ENCODE assay signal across 20 cellular contexts in the genomic region with DNA sequence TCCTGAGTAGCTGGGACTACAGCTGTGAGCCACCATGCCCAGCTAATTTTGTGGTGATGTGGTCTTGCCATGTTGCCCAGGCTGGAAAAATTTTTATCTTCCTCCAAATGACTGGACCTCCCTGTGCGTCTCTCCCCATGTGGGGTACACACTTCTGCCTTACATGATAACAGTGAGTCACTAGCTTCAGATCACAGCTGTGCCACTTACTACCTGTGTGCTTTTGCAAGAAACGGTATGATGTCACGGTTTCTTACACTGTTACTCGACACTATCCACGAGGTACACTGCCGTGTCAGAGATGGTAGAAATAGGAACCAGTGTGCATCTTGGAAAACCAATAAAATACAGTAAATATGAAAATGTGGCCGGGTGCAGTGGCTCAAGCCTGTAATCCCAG. TPM values are rescaled to one million over a fixed set of nuclear protein-coding genes. Genes with fewer than 3 reads are reported as not detected.
"Had no signal": no experiment of that assay in that cellular context is flagged by ENCODE, and none has a peak within 500 bp of the region (broad histone marks: within the 10 kb centered on the region; RNA-seq: fewer than 3 reads in every experiment).

No MANE protein-coding gene starts in this region.

- H3K27ac ChIP-seq: dorsolateral prefrontal cortex, prostate gland, right atrium auricular region, sigmoid colon, testis, tibial artery had no signal

- H3K27me3 ChIP-seq: dorsolateral prefrontal cortex, right atrium auricular region, sigmoid colon, testis, tibial artery had no signal

- H3K36me3 ChIP-seq: prostate gland, right atrium auricular region, sigmoid colon, tibial artery had no signal

- H3K9me3 Mint-ChIP-seq: memory B cell; nephron progenitor cell; stimulated activated memory B cell treated with anti-CD40 and anti-IgM and Interleukin-4, amounts not matched to agents 10 μg/mL and 1 μg/mL and 100 μg/mL, for 72 hours; type B pancreatic cell had no signal

- DNase-seq: dorsolateral prefrontal cortex; effector CD4-positive, alpha-beta T cell; head of caudate nucleus; kidney; nephron progenitor cell; sigmoid colon; stimulated activated CD4-positive, alpha-beta T cell treated with anti-CD3 and anti-CD28 coated beads, Interleukin-4, amount 100 ng/mL, for 4 hours; stimulated activated naive CD8-positive, alpha-beta T cell treated with anti-CD3 and anti-CD28 coated beads, Interleukin-15, Interleukin-2, amounts not matched to agents 100 U/mL and 50 U/mL, for 24 hours; substantia nigra; testis; tibial artery had no signal

- H3K4me1 Mint-ChIP-seq: memory B cell; stimulated activated memory B cell treated with anti-CD40 and anti-IgM and Interleukin-4, amounts not matched to agents 10 μg/mL and 1 μg/mL and 100 μg/mL, for 72 hours had no signal

- ATAC-seq: left lobe of liver; stimulated activated memory B cell treated with anti-CD40 and anti-IgM and Interleukin-4, amounts not matched to agents 10 μg/mL and 1 μg/mL and 100 μg/mL, for 72 hours; stimulated activated naive CD8-positive, alpha-beta T cell treated with anti-CD3 and anti-CD28 coated beads, Interleukin-15, Interleukin-2, amounts not matched to agents 100 U/mL and 50 U/mL, for 24 hours had no signal

- H3K9me3 ChIP-seq: prostate gland, right atrium auricular region, sigmoid colon, testis, tibial artery had no signal

- H3K27ac Mint-ChIP-seq: memory B cell; nephron progenitor cell; stimulated activated memory B cell treated with anti-CD40 and anti-IgM and Interleukin-4, amounts not matched to agents 10 μg/mL and 1 μg/mL and 100 μg/mL, for 72 hours; type B pancreatic cell had no signal

- H3K4me3 Mint-ChIP-seq: memory B cell; nephron progenitor cell; stimulated activated memory B cell treated with anti-CD40 and anti-IgM and Interleukin-4, amounts not matched to agents 10 μg/mL and 1 μg/mL and 100 μg/mL, for 72 hours; type B pancreatic cell had no signal

- H3K4me3 ChIP-seq: dorsolateral prefrontal cortex, lung, prostate gland, right atrium auricular region, sigmoid colon, testis, tibial artery had no signal

- H3K27me3 Mint-ChIP-seq: memory B cell; stimulated activated memory B cell treated with anti-CD40 and anti-IgM and Interleukin-4, amounts not matched to agents 10 μg/mL and 1 μg/mL and 100 μg/mL, for 72 hours; type B pancreatic cell had no signal

- H3K4me1 ChIP-seq: prostate gland had no signal

RNA-seq across cellular contexts. Expression of gene PRAM1, which starts 29.0 kb away (rescaled TPM):
- total RNA-seq: fibroblast of villous mesenchyme, frontal cortex had no signal
